8 cellular contexts compared by ENCODE assay signal in genomic region chr2:113370478-113371091, GRCh38.
DNase-seq lines count a peak whose midpoint lies in the region; ATAC-seq and TF ChIP-seq lines count a peak whose summit lies in the region.

No MANE protein-coding gene starts in this region.

- H3K27me3 ChIP-seq in osteoblast (ENCODE audit: insufficient read depth, low read length): peaks cover 5% of the 10 kb centered on the region
- no peaks in the 10 kb centered on the region for H3K27me3 ChIP-seq in upper lobe of left lung

- H4K20me1 ChIP-seq in osteoblast (ENCODE audit: insufficient read depth, low read length): no peaks in the 10 kb centered on the region

- no peaks in the 10 kb centered on the region for H3K79me2 ChIP-seq in osteoblast (ENCODE audit: insufficient read depth, low read length)

- 12% methylated on average over 8 to 9 of the region's 9 CpGs for WGBS in upper lobe of left lung, 2 donors

- no peak overlapping the region for H3K27ac ChIP-seq in osteoblast (ENCODE audit: low read depth, low read length)
- H3K27ac ChIP-seq in upper lobe of left lung: no peak overlapping the region

- H3K4me2 ChIP-seq in osteoblast (ENCODE audit: insufficient read depth, low read length): peak overlapping the region; percentile 42

- no peaks in the 10 kb centered on the region for H3K36me3 ChIP-seq in osteoblast (ENCODE audit: insufficient read depth, low read length)
- no peaks in the 10 kb centered on the region for H3K36me3 ChIP-seq in upper lobe of left lung

- ATAC-seq in upper lobe of left lung (ENCODE audit: low FRiP score in 2 of 2): peak; percentile 85 to 91
- no peak for ATAC-seq in GM19395 (IDR thresholded peaks at IDR 0.05; ENCODE audit: unreplicated experiment)

- H3K9me3 ChIP-seq in osteoblast (ENCODE audit: low read depth, low read length): no peaks in the 10 kb centered on the region
- no peaks in the 10 kb centered on the region for H3K9me3 ChIP-seq in upper lobe of left lung

- TF ChIP-seq CTCF in GM12873 (IDR thresholded peaks at IDR 0.05; ENCODE audit: insufficient read depth, low read depth, low read length, missing control alignments) (peak; percentile 65), fibroblast of mammary gland (conservative IDR thresholded peaks at IDR 0.05; ENCODE audit: control insufficient read depth, insufficient read depth, low read depth, low read length) (peak; percentile 62), osteoblast (IDR thresholded peaks at IDR 0.05; ENCODE audit: extremely low read depth, low read depth, low read length) (peak; percentile 68), upper lobe of left lung (IDR thresholded peaks at IDR 0.05) (peak; percentile 48 to 87 (median 71))

- H3K4me1 ChIP-seq in osteoblast (ENCODE audit: insufficient read depth, low read length): no peaks in the 10 kb centered on the region
- peaks cover 0 to 3% (median under 1%) of the 10 kb centered on the region in 4 donors for H3K4me1 ChIP-seq in upper lobe of left lung

- DNase-seq in HuH-7.5 (ENCODE audit: low spot score) (peak; percentile 53), fibroblast of mammary gland (ENCODE audit: low read depth) (peak; percentile 76), osteoblast (ENCODE audit: insufficient read length, low spot score, missing footprints) (peak; percentile 85), upper lobe of left lung (peak in 1 of 2 donors; percentile 76), SKM-1 treated with dmso at 0.1 percent for 144 hours (lab: John Stamatoyannopoulos, UW; ENCODE audit: unreplicated experiment) (no peak)
- DNase-seq in activated CD8-positive, alpha-beta memory T cell treated with anti-CD3 and anti-CD28 coated beads, Interleukin-2, amount 50 U/mL, for 4 hours: peak; percentile 64

- H3K4me3 ChIP-seq in fibroblast of mammary gland (ENCODE audit: control insufficient read depth, low read depth, low read length) (no peak overlapping the region), osteoblast (ENCODE audit: insufficient read depth, low read length) (no peak overlapping the region), upper lobe of left lung (no peak overlapping the region)

- no peak for TF ChIP-seq EP300 in upper lobe of left lung (IDR thresholded peaks at IDR 0.05)

- H2AFZ ChIP-seq in osteoblast (ENCODE audit: low read length): peak overlapping the region; percentile 2

- no peak for TF ChIP-seq POLR2A in upper lobe of left lung (IDR thresholded peaks at IDR 0.05)
